Comparison of ENCODE assay signal across 1 cellular context in the genomic region with DNA sequence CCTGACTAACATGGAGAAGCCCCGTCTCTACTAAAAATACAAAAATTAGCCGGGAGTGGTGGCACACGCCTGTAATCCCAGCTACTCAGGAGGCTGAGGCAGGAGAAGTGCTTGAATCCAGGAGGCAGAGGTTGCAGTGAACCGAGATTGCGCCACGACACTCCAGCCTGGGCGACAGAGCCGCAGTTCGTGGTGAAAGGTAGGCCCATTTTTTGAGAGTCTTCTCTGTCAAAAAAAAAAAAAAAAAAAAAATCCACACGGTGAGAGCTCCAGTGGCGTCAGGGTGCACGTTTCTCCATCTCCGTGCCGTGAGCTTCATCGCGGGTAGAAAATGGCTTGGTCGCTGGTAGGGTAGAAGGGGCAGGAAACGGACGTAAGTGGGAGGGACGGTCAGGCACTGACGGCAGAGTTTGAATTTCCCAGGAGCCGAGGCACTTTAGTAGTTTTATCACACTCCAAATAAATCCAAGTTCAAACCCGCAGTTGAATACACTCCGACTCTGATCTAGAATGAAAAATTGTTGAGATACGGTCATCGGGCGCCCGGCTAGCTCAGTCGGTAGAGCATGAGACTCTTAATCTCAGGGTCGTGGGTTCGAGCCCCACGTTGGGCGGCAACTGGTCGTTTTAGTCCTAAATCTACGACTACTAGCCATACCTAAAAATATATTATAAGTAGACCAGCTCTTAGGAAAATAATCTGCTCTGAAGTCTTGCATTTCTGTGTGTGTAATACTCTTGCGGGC.
TF ChIP-seq lines count a peak whose summit lies in the region.

No MANE protein-coding gene starts in this region.

TF ChIP-seq in IMR-90, 13 proteins besides CTCF, POLR2A, EP300 and RAD21:
- TF ChIP-seq, protein P1, sequence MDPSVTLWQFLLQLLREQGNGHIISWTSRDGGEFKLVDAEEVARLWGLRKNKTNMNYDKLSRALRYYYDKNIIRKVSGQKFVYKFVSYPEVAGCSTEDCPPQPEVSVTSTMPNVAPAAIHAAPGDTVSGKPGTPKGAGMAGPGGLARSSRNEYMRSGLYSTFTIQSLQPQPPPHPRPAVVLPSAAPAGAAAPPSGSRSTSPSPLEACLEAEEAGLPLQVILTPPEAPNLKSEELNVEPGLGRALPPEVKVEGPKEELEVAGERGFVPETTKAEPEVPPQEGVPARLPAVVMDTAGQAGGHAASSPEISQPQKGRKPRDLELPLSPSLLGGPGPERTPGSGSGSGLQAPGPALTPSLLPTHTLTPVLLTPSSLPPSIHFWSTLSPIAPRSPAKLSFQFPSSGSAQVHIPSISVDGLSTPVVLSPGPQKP (IDR thresholded peaks at IDR 0.05; ENCODE audit: borderline replicate concordance, low read depth, low read length) = no peak
- no peak for TF ChIP-seq MAFK (IDR thresholded peaks at IDR 0.05; ENCODE audit: low read depth, low read length)
- TF ChIP-seq CEBPB (IDR thresholded peaks at IDR 0.05; ENCODE audit: low read depth, low read length) = 0 out of 2 replicates have a peak, but pooled peaks have one; percentile 38
- TF ChIP-seq NFE2L2 (IDR thresholded peaks at IDR 0.05; ENCODE audit: low read depth, low read length) = no peak
- TF ChIP-seq RCOR1 (IDR thresholded peaks at IDR 0.05; ENCODE audit: insufficient replicate concordance, low read length) = peak; percentile 19
- no peak for TF ChIP-seq MXI1 (IDR thresholded peaks at IDR 0.05; ENCODE audit: borderline replicate concordance, low read depth, low read length)
- no peak; the same call in 1 of the 2 replicates for TF ChIP-seq CHD1 (IDR thresholded peaks at IDR 0.05; ENCODE audit: low read depth, low read length)
- TF ChIP-seq FOS (IDR thresholded peaks at IDR 0.05; ENCODE audit: low read depth, low read length) = peak; percentile 92
- TF ChIP-seq, protein P2, sequence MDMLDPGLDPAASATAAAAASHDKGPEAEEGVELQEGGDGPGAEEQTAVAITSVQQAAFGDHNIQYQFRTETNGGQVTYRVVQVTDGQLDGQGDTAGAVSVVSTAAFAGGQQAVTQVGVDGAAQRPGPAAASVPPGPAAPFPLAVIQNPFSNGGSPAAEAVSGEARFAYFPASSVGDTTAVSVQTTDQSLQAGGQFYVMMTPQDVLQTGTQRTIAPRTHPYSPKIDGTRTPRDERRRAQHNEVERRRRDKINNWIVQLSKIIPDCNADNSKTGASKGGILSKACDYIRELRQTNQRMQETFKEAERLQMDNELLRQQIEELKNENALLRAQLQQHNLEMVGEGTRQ (IDR thresholded peaks at IDR 0.05; ENCODE audit: low read depth, low read length) = no peak
- TF ChIP-seq BHLHE40 (IDR thresholded peaks at IDR 0.05; ENCODE audit: low read depth, low read length) = peak; percentile 67
- no peak for TF ChIP-seq RFX5 (IDR thresholded peaks at IDR 0.05; ENCODE audit: low read depth, low read length)
- no peak for TF ChIP-seq SMC3 (IDR thresholded peaks at IDR 0.05; ENCODE audit: low read depth, low read length)
- TF ChIP-seq MAZ (IDR thresholded peaks at IDR 0.05; ENCODE audit: borderline replicate concordance, low read depth, low read length) = no peak
